ENCODE assay signal across 34 cellular contexts in the genomic region with DNA sequence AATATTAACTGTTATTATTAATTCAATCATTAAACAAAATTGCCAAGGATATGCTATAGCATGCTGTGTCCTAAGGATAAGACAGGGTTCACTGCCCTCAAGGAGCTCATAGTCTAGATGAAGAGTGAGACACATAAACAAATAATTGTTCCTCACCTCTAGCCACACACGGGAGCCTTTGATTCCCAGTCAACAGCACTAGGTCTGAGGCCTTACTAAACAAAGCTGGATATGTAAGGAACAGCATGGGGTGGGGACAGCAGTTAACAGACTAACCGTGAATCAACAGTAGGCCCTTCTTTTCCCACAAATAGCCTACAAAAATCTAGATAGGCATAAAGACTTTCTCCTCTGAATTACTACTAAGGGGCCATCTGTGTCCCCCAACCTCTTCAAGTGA. TPM values are rescaled to one million over a fixed set of nuclear protein-coding genes. Genes with fewer than 3 reads are reported as not detected.
"Had no signal": no experiment of that assay in that cellular context is flagged by ENCODE, and none has a peak within 500 bp of the region (broad histone marks: within the 10 kb centered on the region; RNA-seq: fewer than 3 reads in every experiment).

No MANE protein-coding gene starts in this region.

- H3K27me3 Mint-ChIP-seq: stimulated activated memory B cell treated with anti-CD40 and anti-IgM and Interleukin-4, amounts not matched to agents 10 μg/mL and 1 μg/mL and 100 μg/mL, for 72 hours; stimulated activated naive CD8-positive, alpha-beta T cell treated with anti-CD3 and anti-CD28 coated beads, Interleukin-15, amount 100 ng/mL, for 72 hours; type B pancreatic cell had no signal

- H2AFZ ChIP-seq: neural progenitor cell, parathyroid adenoma had no signal

- H3K9ac ChIP-seq: neural progenitor cell, parathyroid adenoma had no signal

- H3K4me3 Mint-ChIP-seq: natural killer cell; nephron; neural progenitor cell; stimulated activated memory B cell treated with anti-CD40 and anti-IgM and Interleukin-4, amounts not matched to agents 10 μg/mL and 1 μg/mL and 100 μg/mL, for 72 hours; stimulated activated naive CD8-positive, alpha-beta T cell treated with anti-CD3 and anti-CD28 coated beads, Interleukin-15, amount 100 ng/mL, for 72 hours; type B pancreatic cell had no signal

- DNase-seq: natural killer cell; occipital lobe; ovary; posterior cingulate gyrus; psoas muscle; right cardiac atrium; spleen; stimulated activated CD4-positive, alpha-beta T cell treated with anti-CD3 and anti-CD28 coated beads, Interleukin-12 subunit alpha, Interleukin-12 subunit beta, amount 100 ng/mL, for 4 hours; stimulated activated CD4-positive, alpha-beta T cell treated with anti-CD3 and anti-CD28 coated beads, Interleukin-1b, Interleukin-23, amount 100 ng/mL, for 48 hours; stimulated activated CD4-positive, alpha-beta T cell treated with anti-CD3 and anti-CD28 coated beads, Interleukin-4, amount 100 ng/mL, for 1 hour; stimulated activated CD4-positive, alpha-beta T cell treated with anti-CD3 and anti-CD28 coated beads, Interleukin-4, amount 100 ng/mL, for 4 hours; stimulated activated CD8-positive, alpha-beta memory T cell treated with anti-CD3 and anti-CD28 coated beads, Interleukin-4, amount 100 ng/mL, for 48 hours; stimulated activated naive CD4-positive, alpha-beta T cell; stimulated activated naive CD8-positive, alpha-beta T cell treated with anti-CD3 and anti-CD28 coated beads, Interleukin-15, amount 100 ng/mL, for 72 hours; stimulated activated naive CD8-positive, alpha-beta T cell treated with anti-CD3 and anti-CD28 coated beads, Interleukin-15, Interleukin-2, amounts not matched to agents 100 U/mL and 50 U/mL, for 24 hours; substantia nigra; testis; tibial artery; transverse colon; upper lobe of right lung; uterus had no signal

- ATAC-seq: natural killer cell; psoas muscle; right cardiac atrium; sciatic nerve; stimulated activated memory B cell treated with anti-CD40 and anti-IgM and Interleukin-4, amounts not matched to agents 10 μg/mL and 1 μg/mL and 100 μg/mL, for 72 hours; stimulated activated naive CD8-positive, alpha-beta T cell treated with anti-CD3 and anti-CD28 coated beads, Interleukin-15, amount 100 ng/mL, for 72 hours; stimulated activated naive CD8-positive, alpha-beta T cell treated with anti-CD3 and anti-CD28 coated beads, Interleukin-15, Interleukin-2, amounts not matched to agents 100 U/mL and 50 U/mL, for 24 hours; upper lobe of right lung had no signal

- H3K79me2 ChIP-seq: parathyroid adenoma had no signal

- H3K9me3 ChIP-seq: ovary, psoas muscle, spleen, suprapubic skin, testis, tibial artery, transverse colon, upper lobe of right lung, uterus had no signal

- H3K27ac ChIP-seq: neural progenitor cell, ovary, parathyroid adenoma, psoas muscle, skin epidermis, spleen, suprapubic skin, testis, tibial artery, transverse colon, upper lobe of right lung, uterus had no signal

- H3K9me3 Mint-ChIP-seq: natural killer cell; nephron; neural progenitor cell; stimulated activated memory B cell treated with anti-CD40 and anti-IgM and Interleukin-4, amounts not matched to agents 10 μg/mL and 1 μg/mL and 100 μg/mL, for 72 hours; stimulated activated naive CD8-positive, alpha-beta T cell treated with anti-CD3 and anti-CD28 coated beads, Interleukin-15, amount 100 ng/mL, for 72 hours; type B pancreatic cell had no signal

- H3K27me3 ChIP-seq: neural progenitor cell, ovary, spleen, suprapubic skin, testis, tibial artery, transverse colon, upper lobe of right lung, uterus had no signal

- H3K4me1 ChIP-seq: parathyroid adenoma, psoas muscle, suprapubic skin, testis, tibial artery, upper lobe of right lung, uterus had no signal

- H3K27ac Mint-ChIP-seq: natural killer cell; nephron; neural progenitor cell; progenitor cell of endocrine pancreas; stimulated activated memory B cell treated with anti-CD40 and anti-IgM and Interleukin-4, amounts not matched to agents 10 μg/mL and 1 μg/mL and 100 μg/mL, for 72 hours; stimulated activated naive CD8-positive, alpha-beta T cell treated with anti-CD3 and anti-CD28 coated beads, Interleukin-15, amount 100 ng/mL, for 72 hours; type B pancreatic cell had no signal

- H3K4me3 ChIP-seq: neural progenitor cell, ovary, psoas muscle, skin epidermis, smooth muscle cell, spleen, suprapubic skin, testis, tibial artery, transverse colon, upper lobe of right lung, uterus had no signal

- H3K36me3 ChIP-seq: neural progenitor cell, ovary, suprapubic skin, upper lobe of right lung, uterus had no signal

- H3K36me3 Mint-ChIP-seq: natural killer cell had no signal

- H3K4me2 ChIP-seq: neural progenitor cell, smooth muscle cell had no signal

RNA-seq across cellular contexts. Expression of a gene that starts 29.7 kb away (rescaled TPM):
- total RNA-seq: natural killer cell, psoas muscle, right cardiac atrium, spleen, urinary bladder had no signal
- polyA plus RNA-seq: neural cell, smooth muscle cell had no signal

RNA-seq across cellular contexts. Expression of a gene that starts 49.1 kb away (rescaled TPM):
- total RNA-seq: natural killer cell, osteoblast, psoas muscle, right cardiac atrium, smooth muscle cell, suprapubic skin, upper lobe of right lung, urinary bladder had no signal
- polyA plus RNA-seq: psoas muscle, right cardiac atrium, smooth muscle cell, spleen, urinary bladder had no signal
